ENCODE assay signal across 17 cellular contexts in genomic region chr12:65432606-65433005, GRCh38.
"Had no signal": no experiment of that assay in that cellular context is flagged by ENCODE, and none has a peak within 500 bp of the region (broad histone marks: within the 10 kb centered on the region; RNA-seq: fewer than 3 reads in every experiment).

No MANE protein-coding gene starts in this region.

- H3K27ac ChIP-seq: lower lobe of right lung, psoas muscle, right lobe of liver, spleen, thoracic aorta, upper lobe of right lung had no signal

- H3K36me3 ChIP-seq: lower lobe of right lung, right lobe of liver, spleen, thoracic aorta, upper lobe of right lung had no signal

- DNase-seq: activated B cell treated with CpG ODN at 0.5 μM for 24 hours; activated CD4-positive, alpha-beta T cell treated with anti-CD3 and anti-CD28 coated beads, Interleukin-2, amount 10 ng/mL, durations not matched to agents 7 days and 5 days; activated CD8-positive, alpha-beta memory T cell treated with anti-CD3 and anti-CD28 coated beads, Interleukin-2, amount 50 U/mL, for 48 hours; activated gamma-delta T cell; activated T-cell treated with anti-CD3 and anti-CD28 coated beads, Interleukin-2, amount 50 U/mL, for 72 hours; amygdala; effector CD8-positive, alpha-beta T cell; head of caudate nucleus; left colon; lower lobe of right lung; psoas muscle; right lobe of liver; spleen; stimulated activated naive CD8-positive, alpha-beta T cell treated with anti-CD3 and anti-CD28 coated beads, Interleukin-15, amount 100 ng/mL, for 72 hours; T-helper 2 cell; upper lobe of right lung had no signal

- H3K27me3 ChIP-seq: right lobe of liver, spleen, upper lobe of right lung had no signal

- H3K9me3 ChIP-seq: lower lobe of right lung, psoas muscle, right lobe of liver, thoracic aorta, upper lobe of right lung had no signal

- H3K4me1 ChIP-seq: right lobe of liver, spleen had no signal

- H3K4me3 ChIP-seq: lower lobe of right lung, psoas muscle, right lobe of liver, spleen, thoracic aorta, upper lobe of right lung had no signal

- ATAC-seq: activated T-cell treated with anti-CD3 and anti-CD28 coated beads, Interleukin-2, amount 50 U/mL, for 72 hours; left colon; lower lobe of right lung; psoas muscle; right lobe of liver; stimulated activated naive CD8-positive, alpha-beta T cell treated with anti-CD3 and anti-CD28 coated beads, Interleukin-15, amount 100 ng/mL, for 72 hours; upper lobe of right lung had no signal
